Comparison of ENCODE assay signal across 1 cellular context in genomic region chr3:156668073-156668763, GRCh38.
A peak's percentile ranks its signal among the peaks of the same experiment; 100 is the strongest.
TF ChIP-seq lines count a peak whose summit lies in the region.

No MANE protein-coding gene starts in this region.

TF ChIP-seq in IMR-90, 13 proteins besides CTCF, POLR2A, EP300 and RAD21:
- no peak for TF ChIP-seq USF2 (IDR thresholded peaks at IDR 0.05; ENCODE audit: low read depth, low read length)
- peak; percentile 21; the same call in 1 of the 2 replicates for TF ChIP-seq CEBPB (IDR thresholded peaks at IDR 0.05; ENCODE audit: low read depth, low read length)
